ENCODE assay signal across 28 cellular contexts in the genomic region with DNA sequence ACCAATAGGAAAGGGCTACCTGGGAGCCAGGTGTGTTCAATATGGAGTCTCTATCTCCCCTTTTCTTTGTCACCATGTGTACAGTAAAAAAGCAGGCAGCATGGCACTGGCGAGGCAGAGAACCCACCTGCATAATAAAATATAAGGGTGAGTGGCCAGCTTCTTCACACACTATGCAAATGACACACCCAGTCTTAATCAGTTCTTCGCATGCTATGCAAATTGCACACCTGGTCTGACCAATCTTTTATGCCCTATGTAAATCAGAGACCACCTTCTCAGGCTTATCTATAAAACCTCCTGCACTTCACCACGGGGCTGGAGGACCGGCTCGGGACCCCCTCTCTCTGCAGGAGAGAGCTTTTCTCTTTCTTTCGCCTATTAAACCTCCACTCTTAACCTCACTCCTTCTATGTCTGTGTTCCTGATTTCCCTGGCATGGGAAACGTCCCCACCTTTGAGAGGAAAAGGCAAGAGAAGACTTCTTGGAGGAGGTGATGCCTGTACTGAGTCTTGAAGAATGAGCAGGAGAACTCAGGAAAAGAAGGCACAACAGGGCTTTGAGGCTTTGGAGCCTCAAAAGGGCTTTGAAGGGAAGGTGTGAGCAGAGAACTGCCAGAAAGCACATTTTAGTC.
A peak's percentile ranks its signal among the peaks of the same experiment; 100 is the strongest.
DNase-seq lines count a peak whose midpoint lies in the region; ATAC-seq, FAIRE-seq and TF ChIP-seq lines count a peak whose summit lies in the region.
"Had no signal": no experiment of that assay in that cellular context is flagged by ENCODE, and none has a peak within 500 bp of the region (broad histone marks: within the 10 kb centered on the region; RNA-seq: fewer than 3 reads in every experiment).

No MANE protein-coding gene starts in this region.

- no peak overlapping the region for H2BK12ac ChIP-seq in H1 (ENCODE audit: low read depth, low read length)

- H3K4me3 Mint-ChIP-seq in naive thymus-derived CD8-positive, alpha-beta T cell: no peak overlapping the region
- H3K4me3 Mint-ChIP-seq: CD14-positive monocyte; CD8-positive, alpha-beta memory T cell; HFFc6; IgD-negative memory B cell had no signal

- peak overlapping the region; percentile 68; the same call in 1 of the 2 replicates for H2AK5ac ChIP-seq in H1 (ENCODE audit: low read depth, low read length)

- TF ChIP-seq POLR2A in H1 (IDR thresholded peaks at IDR 0.05; ENCODE audit: control extremely low read depth in 1 of 2, low read depth in 2 of 2, low read length in 2 of 2): peak in 1 of 2 experiments; percentile 35; a peak in 2 of 3 replicates
- TF ChIP-seq POLR2A in body of pancreas (IDR thresholded peaks at IDR 0.05): no peak

- no peaks in the 10 kb centered on the region for H3K4me1 Mint-ChIP-seq in naive thymus-derived CD8-positive, alpha-beta T cell
- H3K4me1 Mint-ChIP-seq: CD14-positive monocyte; CD8-positive, alpha-beta memory T cell; IgD-negative memory B cell had no signal

- no peak for TF ChIP-seq RAD21 in H1 (IDR thresholded peaks at IDR 0.05 in 1 of 2, conservative IDR thresholded peaks at IDR 0.05 in 1 of 2; ENCODE audit: low read depth in 2 of 2, low read length in 2 of 2)

- H3K4ac ChIP-seq in H1 (replicated peaks; ENCODE audit: insufficient read length, low read depth, low read length): peak overlapping the region; percentile 15

- no peak overlapping the region for H3K56ac ChIP-seq in H1 (replicated peaks; ENCODE audit: insufficient read length, low read depth, low read length)

- no peak overlapping the region for H2BK20ac ChIP-seq in H1 (ENCODE audit: low read length)

- H2AFZ ChIP-seq in H1 (ENCODE audit: low read length): no peak overlapping the region

- FAIRE-seq in H1 (lab: Jason Lieb, UNC): no peak
- FAIRE-seq: GM19239, HTR-8/SVneo had no signal

- H3K27me3 ChIP-seq in HUES6 (ENCODE audit: control insufficient read depth, insufficient read depth, low read length): no peaks in the 10 kb centered on the region
- H3K27me3 ChIP-seq in H1 (replicated peaks in 1 of 4; ENCODE audit: control insufficient read depth in 3 of 4, extremely low read depth in 1 of 4, insufficient read depth in 3 of 4, low read length in 3 of 4): no peaks in the 10 kb centered on the region
- no peaks in the 10 kb centered on the region for H3K27me3 ChIP-seq in iPS-20b (ENCODE audit: insufficient read depth, low read length)
- H3K27me3 ChIP-seq in body of pancreas: no peaks in the 10 kb centered on the region
- H3K27me3 ChIP-seq: BE2C had no signal

- no peak overlapping the region for H2BK120ac ChIP-seq in H1 (replicated peaks; ENCODE audit: low read depth, low read length)

- H3K4me3 ChIP-seq in HUES6 (ENCODE audit: low read depth, low read length) (peak overlapping the region; percentile 48), H1 (ENCODE audit: extremely low read depth in 1 of 4, insufficient read depth in 2 of 4, low read depth in 3 of 4, low read length in 4 of 4) (peak overlapping the region; percentile 1 to 53 (median 19); a peak in 5 of 8 replicates), iPS-20b (ENCODE audit: low read length) (peak overlapping the region; percentile 63), body of pancreas (no peak overlapping the region)
- H3K4me3 ChIP-seq: HAP-1 had no signal

- peaks cover 5 to 43% of the 10 kb centered on the region in 2 experiments; a peak in 3 of 4 replicates for H3K79me2 ChIP-seq in H1 (ENCODE audit: control insufficient read depth in 1 of 2, insufficient read depth in 2 of 2, low read length in 2 of 2)

- WGBS in H1 (ENCODE audit: extremely low coverage in 1 of 2, insufficient coverage in 1 of 2, insufficient read length in 1 of 2, insufficient replicate concordance in 2 of 2, low coverage in 1 of 2, low lambda C conversion rate in 2 of 2, missing lambda C conversion rate in 1 of 2), 2 experiments: 48% methylated on average over 7 of the region's 7 CpGs; no CpG with 5 or more reads in 1 of the 2 experiments
- 39 to 46% methylated on average over 7 of the region's 7 CpGs for WGBS in body of pancreas, 2 donors

- no peak overlapping the region for H3K23ac ChIP-seq in H1 (ENCODE audit: insufficient read length)

- H4K8ac ChIP-seq in H1 (ENCODE audit: extremely low read depth, insufficient read depth, low read length): no peak overlapping the region

- TF ChIP-seq CTCF in H1 (IDR thresholded peaks at IDR 0.05; ENCODE audit: control extremely low read depth in 1 of 3, insufficient read depth in 1 of 3, low read depth in 1 of 3, low read length in 3 of 3) (no peak), body of pancreas (IDR thresholded peaks at IDR 0.05) (no peak)

- H3K27ac ChIP-seq in HUES6 (ENCODE audit: low read depth, low read length): peak overlapping the region; percentile 89
- no peak overlapping the region; the same call in 1 of the 2 replicates for H3K27ac ChIP-seq in H1 (ENCODE audit: low read depth, low read length)
- peak overlapping the region; percentile 71 for H3K27ac ChIP-seq in iPS-20b (ENCODE audit: low read length)
- H3K27ac ChIP-seq in body of pancreas: no peak overlapping the region
- H3K27ac ChIP-seq: KMS-11 had no signal

- CTCF ChIA-PET in H1 (lab: Charles Lee; ENCODE audit: partially characterized antibody): interaction anchor here (0.9 to 4.5 kb wide), 5 partner anchors 14 to 500 kb away, joined by 3 to 16 read pairs (median 3); no protein-coding TSS in a partner anchor

- peak overlapping the region; percentile 50 for H3K9ac ChIP-seq in ES-I3 (ENCODE audit: low read depth, low read length)
- peak overlapping the region; percentile 69 for H3K9ac ChIP-seq in HUES6 (ENCODE audit: low read length)
- H3K9ac ChIP-seq in H1 (replicated peaks in 1 of 4; ENCODE audit: extremely low read depth in 1 of 4, low read depth in 3 of 4, low read length in 3 of 4): peak overlapping the region in 1 of 4 experiments; percentile 60; a peak in 1 of 7 replicates
- H3K9ac ChIP-seq in iPS-20b (ENCODE audit: low read depth, low read length): peak overlapping the region; percentile 85
- H3K9ac ChIP-seq: KMS-11 had no signal

- no peak for ATAC-seq in naive thymus-derived CD8-positive, alpha-beta T cell
- no peak for ATAC-seq in body of pancreas

- H3K36me3 Mint-ChIP-seq in naive thymus-derived CD8-positive, alpha-beta T cell: peaks cover 0 to 13% (median 0%) of the 10 kb centered on the region in 3 donors
- H3K36me3 Mint-ChIP-seq: CD14-positive monocyte; CD8-positive, alpha-beta memory T cell; IgD-negative memory B cell had no signal

- H3K4me1 ChIP-seq in ES-I3 (ENCODE audit: insufficient read depth, low read length) (peaks cover 49% of the 10 kb centered on the region), HUES6 (ENCODE audit: control insufficient read depth, insufficient read depth, low read length) (peaks cover 56% of the 10 kb centered on the region), H1 (replicated peaks in 1 of 4; ENCODE audit: control insufficient read depth in 3 of 4, insufficient read depth in 4 of 4, low read length in 3 of 4) (peaks cover 3 to 31% (median 24%) of the 10 kb centered on the region in 4 experiments), iPS-20b (ENCODE audit: insufficient read depth, low read length) (peaks cover 50% of the 10 kb centered on the region), body of pancreas (no peaks in the 10 kb centered on the region)
- H3K4me1 ChIP-seq: BE2C, HAP-1 had no signal

- POLR2A ChIA-PET in H1 (lab: Charles Lee; ENCODE audit: partially characterized antibody): interaction anchor here (1.0 to 4.7 kb wide), 9 partner anchors 12 to 266 kb away, joined by 3 to 82 read pairs (median 4); no protein-coding TSS in a partner anchor
- POLR2A ChIA-PET in naive thymus-derived CD8-positive, alpha-beta T cell (lab: Charles Lee): no interaction called here

- peaks cover 3% of the 10 kb centered on the region; the same call in 1 of the 2 replicates for H3K79me1 ChIP-seq in H1 (ENCODE audit: low read depth, low read length)

- H3K9me3 ChIP-seq in ES-I3 (ENCODE audit: control insufficient read depth, insufficient read depth, low read length) (peaks cover 6% of the 10 kb centered on the region), HUES6 (ENCODE audit: control insufficient read depth, insufficient read depth, low read depth, low read length) (peaks cover 12% of the 10 kb centered on the region), H1 (ENCODE audit: insufficient read depth in 2 of 2, low read depth in 1 of 2, low read length in 1 of 2) (peaks cover 5 to 10% of the 10 kb centered on the region in 2 experiments; a peak in 3 of 4 replicates), iPS-20b (ENCODE audit: insufficient read depth, low read depth, low read length) (peaks cover 9% of the 10 kb centered on the region; the same call in 1 of the 2 replicates), body of pancreas (peaks cover 0 to 4% (median 0%) of the 10 kb centered on the region in 3 donors)
- H3K9me3 ChIP-seq: BE2C, HAP-1 had no signal

- H2BK5ac ChIP-seq in H1 (ENCODE audit: low read depth, low read length): peak overlapping the region; percentile 94; the same call in 1 of the 2 replicates

- peak overlapping the region; percentile 52 for H3K18ac ChIP-seq in H1 (ENCODE audit: extremely low read depth, low read length)

- no peak overlapping the region for H3K14ac ChIP-seq in H1 (ENCODE audit: insufficient read length)

- peaks cover 2% of the 10 kb centered on the region; the same call in 1 of the 2 replicates for H3K23me2 ChIP-seq in H1 (ENCODE audit: low read depth, low read length)

- no peak overlapping the region for H3K27ac Mint-ChIP-seq in naive thymus-derived CD8-positive, alpha-beta T cell
- H3K27ac Mint-ChIP-seq: CD14-positive monocyte; CD8-positive, alpha-beta memory T cell; HFFc6; IgD-negative memory B cell had no signal

- no peaks in the 10 kb centered on the region for H4K20me1 ChIP-seq in H1 (replicated peaks in 1 of 2; ENCODE audit: control insufficient read depth in 1 of 2, insufficient read depth in 2 of 2, low read length in 2 of 2)

- no peak for TF ChIP-seq EP300 in H1 (IDR thresholded peaks at IDR 0.05; ENCODE audit: borderline replicate concordance in 1 of 2, low read depth in 2 of 2, low read length in 2 of 2)

- H3K4me2 ChIP-seq in H1 (ENCODE audit: insufficient read depth in 1 of 2, low read depth in 2 of 2, low read length in 2 of 2): peak overlapping the region; percentile 57 to 94
- H3K4me2 ChIP-seq: KMS-11 had no signal

- H4K91ac ChIP-seq in H1 (replicated peaks; ENCODE audit: insufficient read length, low read length): no peak overlapping the region

- no peak overlapping the region for H2BK15ac ChIP-seq in H1 (ENCODE audit: low read length)

- peak overlapping the region; percentile 18 for H4K5ac ChIP-seq in H1 (ENCODE audit: insufficient read length, low read depth, low read length)

- H3K36me3 ChIP-seq in ES-I3 (ENCODE audit: insufficient read depth, low read length) (no peaks in the 10 kb centered on the region; the same call in 1 of the 2 replicates), HUES6 (ENCODE audit: control insufficient read depth, insufficient read depth, low read length) (no peaks in the 10 kb centered on the region), H1 (ENCODE audit: control insufficient read depth in 2 of 4, insufficient read depth in 4 of 4, low read length in 3 of 4) (peaks cover 0 to 5% (median under 1%) of the 10 kb centered on the region in 4 experiments; a peak in 2 of 8 replicates), iPS-20b (ENCODE audit: insufficient read depth, low read depth, low read length) (no peaks in the 10 kb centered on the region), body of pancreas (replicated peaks in 1 of 2; ENCODE audit: insufficient read depth in 1 of 2, low read depth in 2 of 2) (no peaks in the 10 kb centered on the region)
- H3K36me3 ChIP-seq: BE2C, HAP-1 had no signal

- intact Hi-C loops in body of pancreas (cut with DNase I): no loop called here

- peaks cover 0 to 26% (median 20%) of the 10 kb centered on the region in 9 donors for H3K9me3 Mint-ChIP-seq in naive thymus-derived CD8-positive, alpha-beta T cell

- DNase-seq in H1 (ENCODE audit: low read depth in 1 of 2, low spot score in 2 of 2) (no peak), body of pancreas (no peak), dermis blood vessel endothelial cell (no peak)
- DNase-seq in naive thymus-derived CD8-positive, alpha-beta T cell: no peak
- DNase-seq: 8988T; ACHN; BE2C; CD8-positive, alpha-beta memory T cell; DND-41; HFFc6; NCI-H1092; NCI-H1417 treated with DMSO at 0.1 percent for 48 hours; NCI-H1694 treated with DMSO at 0.1 percent for 48 hours; NCI-H2081; NCI-H226; NCI-H510A; NCI-H774; Right ventricle myocardium superior; RPMI8226 had no signal

- H3K27me3 Mint-ChIP-seq in naive thymus-derived CD8-positive, alpha-beta T cell: peaks cover 0 to 14% (median 2%) of the 10 kb centered on the region in 5 donors
- H3K27me3 Mint-ChIP-seq: CD8-positive, alpha-beta memory T cell had no signal

Comparison
In these comparisons a context has a peak if more than half of its experiments do, and no peak if none do; other contexts are left out.
1. H3K27ac ChIP-seq: peak in HUES6 (single experiment) and iPS-20b (single experiment); none in H1 (single experiment) and body of pancreas (0 of 4).
2. H3K4me3 ChIP-seq: peak in HUES6 (single experiment), H1 (4 of 4) and iPS-20b (single experiment); none in body of pancreas (0 of 2).